Comparison of ENCODE assay signal across 15 cellular contexts in genomic region chr12:108374596-108375320, GRCh38. TPM values are rescaled to one million over a fixed set of nuclear protein-coding genes. Genes with fewer than 3 reads are reported as not detected.
DNase-seq lines count a peak whose midpoint lies in the region; ATAC-seq and TF ChIP-seq lines count a peak whose summit lies in the region.
"Had no signal": no experiment of that assay in that cellular context is flagged by ENCODE, and none has a peak within 500 bp of the region (broad histone marks: within the 10 kb centered on the region; RNA-seq: fewer than 3 reads in every experiment).

No MANE protein-coding gene starts in this region.

- no peak for TF ChIP-seq POLR2A in lower leg skin (IDR thresholded peaks at IDR 0.05)

- no peak overlapping the region for H3K4me3 ChIP-seq in lower leg skin (ENCODE audit: low read depth, poor library complexity, severe bottlenecking)
- H3K4me3 ChIP-seq: Peyer's patch had no signal

- DNase-seq in Daoy (ENCODE audit: low read depth) (peak; percentile 36), NCI-H1694 treated with DMSO at 0.1 percent for 48 hours (lab: John Stamatoyannopoulos, UW) (peak; percentile 79), cerebellar nuclear complex (lab: John Stamatoyannopoulos, UW) (peak; percentile 69 to 95), occipital lobe (lab: John Stamatoyannopoulos, UW) (peak; percentile 41), NCI-H2196 treated with DMSO at 0.1 percent for 48 hours (lab: John Stamatoyannopoulos, UW; ENCODE audit: unreplicated experiment) (no peak), middle frontal gyrus (ENCODE audit: extremely low spot score, low spot score) (no peak), lower leg skin (ENCODE audit: low spot score in 2 of 2) (no peak)
- DNase-seq: AML-193; CD4-positive, alpha-beta memory T cell; KBM-7; NCI-H1092; NCI-H510A treated with DMSO at 0.1 percent for 48 hours; Peyer's patch; SHP77 treated with DMSO at 0.1 percent for 48 hours had no signal

- TF ChIP-seq CTCF in lower leg skin (IDR thresholded peaks at IDR 0.05), result no peak

- intact Hi-C loops in lower leg skin (cut with DNase I; ENCODE audit: low total_unique reads), result no loop called here

- WGBS in lower leg skin, 2 donors, result 69 to 70% methylated on average over 2 of the region's 2 CpGs

- ATAC-seq in GM21390 (IDR thresholded peaks at IDR 0.05; ENCODE audit: unreplicated experiment), result no peak

RNA-seq across cellular contexts. Expression of gene CMKLR1, which starts 35.6 kb away (rescaled TPM):
- total RNA-seq in Daoy (2014; rRNA removed; shearing (Covaris generic)), result 0.51 and 0.89 TPM in 2 replicates
- 1.7 TPM for total RNA-seq in occipital lobe
- total RNA-seq in lower leg skin, result 1 to 10 TPM; 1.1 to 7.5 (median 3.7) TPM

Comparison
In these comparisons a context has a peak if more than half of its experiments do, and no peak if none do; other contexts are left out.
1. DNase-seq: peak in Daoy (single experiment), NCI-H1694 treated with DMSO at 0.1 percent for 48 hours (single experiment), cerebellar nuclear complex (2 of 2) and occipital lobe (single experiment); none in NCI-H2196 treated with DMSO at 0.1 percent for 48 hours (single experiment), middle frontal gyrus (single experiment) and lower leg skin (0 of 2).